In the genomic region with DNA sequence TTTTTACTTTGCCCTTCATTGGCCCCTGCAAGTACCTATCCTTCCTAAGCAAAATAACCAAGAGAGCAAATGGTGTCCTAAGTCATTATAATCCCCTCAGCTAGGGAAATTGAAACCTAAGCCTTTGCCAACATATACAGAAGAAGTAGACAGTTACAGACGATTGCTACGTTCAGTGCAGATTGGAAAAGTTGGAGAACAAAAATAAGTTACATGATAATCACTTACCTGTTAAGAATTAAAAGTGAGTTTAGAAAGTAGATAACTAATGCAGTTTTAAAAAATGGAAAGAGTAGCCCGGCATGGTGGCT, we compare ENCODE assay signal across 13 cellular contexts.
DNase-seq lines count a peak whose midpoint lies in the region; ATAC-seq and TF ChIP-seq lines count a peak whose summit lies in the region.
"Had no signal": no experiment of that assay in that cellular context is flagged by ENCODE, and none has a peak within 500 bp of the region (broad histone marks: within the 10 kb centered on the region; RNA-seq: fewer than 3 reads in every experiment).

No MANE protein-coding gene starts in this region.

- H3K4me1 ChIP-seq in PC-9 (replicated peaks; ENCODE audit: insufficient read depth): no peaks in the 10 kb centered on the region
- H3K4me1 ChIP-seq in fibroblast of lung (ENCODE audit: control insufficient read depth, extremely low read depth, insufficient read depth, low read length): no peaks in the 10 kb centered on the region
- H3K4me1 ChIP-seq in sigmoid colon: peaks cover 0 to 9% (median 0%) of the 10 kb centered on the region in 4 donors

- DNase-seq in DMS79 treated with DMSO at 0.1 percent for 48 hours (lab: John Stamatoyannopoulos, UW) (peak; percentile 64), DMS79 (lab: John Stamatoyannopoulos, UW) (no peak), PC-9 (no peak), fibroblast of lung (ENCODE audit: low read depth in 2 of 2) (peak in 1 of 2 donors; percentile 26), sigmoid colon (no peak), ACHN (no peak), medulla oblongata (ENCODE audit: extremely low spot score) (no peak)
- DNase-seq: activated T-cell treated with anti-CD3 and anti-CD28 coated beads, Interleukin-2, amount 50 U/mL, for 4 hours; stimulated activated CD4-positive, alpha-beta T cell treated with anti-CD3 and anti-CD28 coated beads, Interleukin-2, amount 100 ng/mL, for 48 hours had no signal

- H3K27me3 ChIP-seq in PC-9 (ENCODE audit: insufficient read depth, low read depth): no peaks in the 10 kb centered on the region
- no peaks in the 10 kb centered on the region for H3K27me3 ChIP-seq in fibroblast of lung (ENCODE audit: control insufficient read depth, insufficient read depth, low read length)
- H3K27me3 ChIP-seq in sigmoid colon: no peaks in the 10 kb centered on the region
- H3K27me3 ChIP-seq: brain microvascular endothelial cell, neutrophil had no signal

- in situ Hi-C loops in ACHN (cut with HindIII; ENCODE audit: low pct_ligation_motif_present, low pct_unique_long_range_greater_than_20kb, low sequenced_read_pairs): no loop called here

- no peak overlapping the region for H3K27ac ChIP-seq in PC-9
- H3K27ac ChIP-seq in fibroblast of lung (ENCODE audit: insufficient read depth, low read length): no peak overlapping the region
- H3K27ac ChIP-seq in sigmoid colon: peak overlapping the region in 1 of 4 donors; percentile 51
- H3K27ac ChIP-seq: brain microvascular endothelial cell, neutrophil had no signal

- no peaks in the 10 kb centered on the region for H3K36me3 ChIP-seq in PC-9 (ENCODE audit: low read depth)
- H3K36me3 ChIP-seq in fibroblast of lung (ENCODE audit: control insufficient read depth, insufficient read depth, low read length): no peaks in the 10 kb centered on the region
- no peaks in the 10 kb centered on the region for H3K36me3 ChIP-seq in sigmoid colon
- H3K36me3 ChIP-seq: brain microvascular endothelial cell, neutrophil had no signal

- no peak for ATAC-seq in esophagus mucosa
- ATAC-seq: activated T-cell treated with anti-CD3 and anti-CD28 coated beads, Interleukin-2, amount 50 U/mL, for 4 hours; stimulated activated naive CD8-positive, alpha-beta T cell treated with anti-CD3 and anti-CD28 coated beads, Interleukin-15, Interleukin-2, amounts not matched to agents 100 U/mL and 50 U/mL, for 24 hours had no signal

- POLR2A ChIA-PET in PC-9 (lab: Charles Lee; ENCODE audit: unreplicated experiment): no interaction called here

- no peaks in the 10 kb centered on the region for H3K9me3 ChIP-seq in PC-9 (ENCODE audit: insufficient read depth, low read depth)
- H3K9me3 ChIP-seq in fibroblast of lung (ENCODE audit: control insufficient read depth, insufficient read depth, low read depth, low read length): no peaks in the 10 kb centered on the region
- no peaks in the 10 kb centered on the region for H3K9me3 ChIP-seq in sigmoid colon
- H3K9me3 ChIP-seq: neutrophil had no signal

- H3K9ac ChIP-seq in fibroblast of lung (ENCODE audit: insufficient read depth, low read length): peak overlapping the region; percentile 30

- TF ChIP-seq CTCF in PC-9 (conservative IDR thresholded peaks at IDR 0.05) (no peak), fibroblast of lung (conservative IDR thresholded peaks at IDR 0.05 in 1 of 2, IDR thresholded peaks at IDR 0.05 in 1 of 2; ENCODE audit: low read depth in 1 of 2, low read length in 2 of 2) (no peak), sigmoid colon (IDR thresholded peaks at IDR 0.05) (no peak)

- H4K20me1 ChIP-seq in PC-9 (ENCODE audit: insufficient read depth) (no peaks in the 10 kb centered on the region), fibroblast of lung (ENCODE audit: control insufficient read depth, extremely low read depth, insufficient read depth, low read length) (no peaks in the 10 kb centered on the region)

- peak overlapping the region; percentile 77 for H3K4me2 ChIP-seq in PC-9
- H3K4me2 ChIP-seq in fibroblast of lung (ENCODE audit: extremely low read depth, insufficient read depth, low read length): peak overlapping the region; percentile 92

- H3K9me2 ChIP-seq in PC-9 (ENCODE audit: insufficient read depth): no peaks in the 10 kb centered on the region

- BruUV-seq in PC-9 (replicated peaks; lab: Mats Ljungman, UMichigan): no TSS peak

- H3F3A ChIP-seq in PC-9 (ENCODE audit: insufficient read depth, low read depth): no peaks in the 10 kb centered on the region

- TF ChIP-seq POLR2A in sigmoid colon (IDR thresholded peaks at IDR 0.05): no peak

- CTCF ChIA-PET in PC-9 (lab: Charles Lee): interaction anchor here (0.7 to 1.6 kb wide), 3 partner anchors 54 to 1329 kb away, joined by 3 to 5 read pairs (median 4); no protein-coding TSS in a partner anchor

- H3K79me2 ChIP-seq in PC-9 (ENCODE audit: low read depth) (no peaks in the 10 kb centered on the region), fibroblast of lung (ENCODE audit: control insufficient read depth, insufficient read depth, low read length) (no peaks in the 10 kb centered on the region)

- H3K4me3 ChIP-seq in PC-9 (peak overlapping the region; percentile 37; the same call in 1 of the 2 replicates), fibroblast of lung (replicated peaks in 1 of 4; ENCODE audit: control extremely low read depth in 1 of 4, insufficient read depth in 1 of 4, low read depth in 3 of 4, low read length in 4 of 4) (peak overlapping the region; percentile 36 to 62 (median 47)), sigmoid colon (peak overlapping the region in 3 of 4 donors; percentile 21 to 37 (median 30))

- H2AFZ ChIP-seq in PC-9: peak overlapping the region; percentile 52; the same call in 1 of the 2 replicates
- H2AFZ ChIP-seq in fibroblast of lung (ENCODE audit: low read length): peak overlapping the region; percentile 93

- intact Hi-C loops in PC-9 (cut with micrococcal nuclease; ENCODE audit: unreplicated experiment): loop anchor here (2.0 to 5.0 kb wide), 4 partner anchors 54 to 1733 kb away; no protein-coding TSS in a partner anchor
- intact Hi-C loops in sigmoid colon (cut with DNase I): loop anchor here (1.0 to 10.0 kb wide), 2 partner anchors 54 to 1390 kb away; no protein-coding TSS in a partner anchor

- 38 to 55% methylated on average over 3 of the region's 3 CpGs for WGBS in sigmoid colon, 2 donors

- no peak for TF ChIP-seq EP300 in sigmoid colon (IDR thresholded peaks at IDR 0.05)
